ENCODE assay signal across 18 cellular contexts in the genomic region with DNA sequence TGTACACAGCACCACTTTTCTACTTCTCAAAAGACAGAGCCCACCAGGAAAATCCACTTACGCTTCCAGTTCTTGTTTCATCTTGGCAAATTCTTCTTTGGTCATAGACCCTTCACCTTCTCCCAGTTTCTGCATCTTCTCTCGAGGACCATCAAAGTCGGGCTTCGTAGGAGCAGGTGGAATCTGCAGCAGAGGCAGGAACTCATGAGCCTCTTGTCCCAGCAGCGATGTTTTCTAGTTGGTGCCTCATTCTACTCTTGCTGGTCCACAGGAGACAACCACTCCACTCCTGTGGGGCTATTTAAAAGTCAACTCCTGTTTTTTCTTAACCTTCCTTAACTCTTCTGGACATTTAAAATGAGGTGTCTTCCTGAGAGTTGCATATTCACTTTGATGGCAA. TPM values are rescaled to one million over a fixed set of nuclear protein-coding genes. Genes with fewer than 3 reads are reported as not detected.
DNase-seq lines count a peak whose midpoint lies in the region; ATAC-seq lines count a peak whose summit lies in the region.
"Had no signal": no experiment of that assay in that cellular context is flagged by ENCODE, and none has a peak within 500 bp of the region (broad histone marks: within the 10 kb centered on the region; RNA-seq: fewer than 3 reads in every experiment).

No MANE protein-coding gene starts in this region.

- H4K12ac ChIP-seq in trophoblast cell (ENCODE audit: low read depth, low read length), result no peak overlapping the region

- no CpG with 5 or more reads among the region's 5 CpGs for WGBS in trophoblast cell (ENCODE audit: extremely low coverage, insufficient coverage, insufficient read length)

- H3K9ac ChIP-seq in trophoblast cell (ENCODE audit: low read length), result no peak overlapping the region

- no peak overlapping the region for H2BK5ac ChIP-seq in trophoblast cell (ENCODE audit: low read depth, low read length, poor library complexity)

- no peak overlapping the region for H3K18ac ChIP-seq in trophoblast cell (ENCODE audit: low read length)

- H3K36me3 Mint-ChIP-seq in activated CD8-positive, alpha-beta memory T cell treated with anti-CD3 and anti-CD28 coated beads, Interleukin-2, amount 10 ng/mL, durations not matched to agents 7 days and 5 days, result peaks cover 85% of the 10 kb centered on the region
- peaks cover 4 to 82% (median 33%) of the 10 kb centered on the region in 3 donors for H3K36me3 Mint-ChIP-seq in CD8-positive, alpha-beta memory T cell
- peaks cover 91% of the 10 kb centered on the region for H3K36me3 Mint-ChIP-seq in activated T-helper 2 cell treated with anti-CD3 and anti-CD28 coated beads, Interferon-gamma antibody, Interleukin-2, Interleukin-4, amounts not matched to agents 10 μg/mL and 5 μg/mL and 100 μg/mL, durations not matched to agents 14 hours and 24 hours and 36 hours (ENCODE audit: low read depth)

- no peaks in the 10 kb centered on the region for H3K79me1 ChIP-seq in trophoblast cell (ENCODE audit: low read length)

- H3K4me3 ChIP-seq in CD8-positive, alpha-beta memory T cell (ENCODE audit: low read length), result no peak overlapping the region
- H3K4me3 ChIP-seq in trophoblast cell (ENCODE audit: low read depth, low read length) (no peak overlapping the region), HAP-1 (no peak overlapping the region)
- H3K4me3 ChIP-seq: GM12878 had no signal

- H2AFZ ChIP-seq in trophoblast cell (ENCODE audit: insufficient read depth, low read length, poor library complexity), result no peak overlapping the region

- H4K8ac ChIP-seq in trophoblast cell (ENCODE audit: low read depth, low read length), result no peak overlapping the region

- CTCF ChIA-PET in activated CD8-positive, alpha-beta memory T cell treated with anti-CD3 and anti-CD28 coated beads, Interleukin-2, amount 10 ng/mL, durations not matched to agents 7 days and 5 days (lab: Charles Lee), result interaction anchor here (0.7 to 5.7 kb wide), 3 partner anchors 14 to 43 kb away, joined by 3 to 53 read pairs (median 11); partner anchors contain the start of genes MGME1 and SNX5
- CTCF ChIA-PET in CD8-positive, alpha-beta memory T cell (lab: Charles Lee), result interaction anchor here (1.5 kb wide), 1 partner anchor 271 kb away, joined by 5 read pairs; the partner anchor contains the start of gene RRBP1

- intact Hi-C loops in activated T-helper 2 cell treated with anti-CD3 and anti-CD28 coated beads, Interferon-gamma antibody, Interleukin-2, Interleukin-4, amounts not matched to agents 10 μg/mL and 5 μg/mL and 100 μg/mL, durations not matched to agents 14 hours and 24 hours and 36 hours (cut with micrococcal nuclease), result no loop called here

- no peaks in the 10 kb centered on the region for H3K27me3 Mint-ChIP-seq in activated CD8-positive, alpha-beta memory T cell treated with anti-CD3 and anti-CD28 coated beads, Interleukin-2, amount 10 ng/mL, durations not matched to agents 7 days and 5 days
- no peaks in the 10 kb centered on the region for H3K27me3 Mint-ChIP-seq in CD8-positive, alpha-beta memory T cell
- H3K27me3 Mint-ChIP-seq in activated T-helper 2 cell treated with anti-CD3 and anti-CD28 coated beads, Interferon-gamma antibody, Interleukin-2, Interleukin-4, amounts not matched to agents 10 μg/mL and 5 μg/mL and 100 μg/mL, durations not matched to agents 14 hours and 24 hours and 36 hours (ENCODE audit: low read depth), result no peaks in the 10 kb centered on the region

- no peak overlapping the region for H3K27ac ChIP-seq in CD8-positive, alpha-beta memory T cell (ENCODE audit: low read depth, low read length)
- no peak overlapping the region for H3K27ac ChIP-seq in trophoblast cell (ENCODE audit: low read depth, low read length)
- H3K27ac ChIP-seq: C4-2B had no signal

- in situ Hi-C loops in HAP-1 (cut with MboI; ENCODE audit: low sequenced_read_pairs), result no loop called here

- H3K23ac ChIP-seq in trophoblast cell (ENCODE audit: low read length), result no peak overlapping the region

- H3K9me3 Mint-ChIP-seq in activated CD8-positive, alpha-beta memory T cell treated with anti-CD3 and anti-CD28 coated beads, Interleukin-2, amount 10 ng/mL, durations not matched to agents 7 days and 5 days (ENCODE audit: low read depth), result no peaks in the 10 kb centered on the region
- no peaks in the 10 kb centered on the region for H3K9me3 Mint-ChIP-seq in CD8-positive, alpha-beta memory T cell
- H3K9me3 Mint-ChIP-seq in activated T-helper 2 cell treated with anti-CD3 and anti-CD28 coated beads, Interferon-gamma antibody, Interleukin-2, Interleukin-4, amounts not matched to agents 10 μg/mL and 5 μg/mL and 100 μg/mL, durations not matched to agents 14 hours and 24 hours and 36 hours, result no peaks in the 10 kb centered on the region

- no peak for DNase-seq in activated CD8-positive, alpha-beta memory T cell treated with anti-CD3 and anti-CD28 coated beads, Interleukin-2, amount 10 ng/mL, durations not matched to agents 7 days and 5 days
- no peak for DNase-seq in activated CD8-positive, alpha-beta memory T cell treated with anti-CD3 and anti-CD28 coated beads, Interleukin-2, amount 50 U/mL, for 48 hours
- DNase-seq in CD8-positive, alpha-beta memory T cell, result no peak
- DNase-seq in activated T-helper 2 cell treated with anti-CD3 and anti-CD28 coated beads, Interferon-gamma antibody, Interleukin-2, Interleukin-4, amounts not matched to agents 10 μg/mL and 5 μg/mL and 100 μg/mL, durations not matched to agents 14 hours and 24 hours and 36 hours (ENCODE audit: low spot score), result no peak
- DNase-seq in trophoblast cell (no peak), DMS79 (lab: John Stamatoyannopoulos, UW) (no peak), HAP-1 (ENCODE audit: low spot score in 2 of 2) (no peak), hippocampal formation (lab: John Stamatoyannopoulos, UW) (no peak)
- DNase-seq: 8988T, COR-L47, KBM-7, NCI-H1092 treated with DMSO at 0.1 percent for 48 hours, NCI-H1694, NCI-H2107, NCI-H226, NCI-H526 had no signal

- POLR2A ChIA-PET in CD8-positive, alpha-beta memory T cell (lab: Charles Lee), result no interaction called here

- no peaks in the 10 kb centered on the region for H3K27me3 ChIP-seq in CD8-positive, alpha-beta memory T cell (ENCODE audit: insufficient read depth, low read length, poor library complexity, severe bottlenecking)
- H3K27me3 ChIP-seq in trophoblast cell (ENCODE audit: insufficient read depth, low read length), result no peaks in the 10 kb centered on the region
- H3K27me3 ChIP-seq in HAP-1 (ENCODE audit: low read depth), result no peaks in the 10 kb centered on the region

- peaks cover 15% of the 10 kb centered on the region for H3K79me2 ChIP-seq in trophoblast cell (ENCODE audit: control insufficient read depth, insufficient read depth, low read length, poor library complexity)

- peak overlapping the region; percentile 42 for H3K4ac ChIP-seq in trophoblast cell (ENCODE audit: low read depth, low read length)

- H3K4me1 ChIP-seq in CD8-positive, alpha-beta memory T cell (ENCODE audit: insufficient read depth, low read length), result peaks cover 14% of the 10 kb centered on the region
- H3K4me1 ChIP-seq in trophoblast cell (ENCODE audit: control insufficient read depth in 1 of 2, insufficient read depth in 2 of 2, low read length in 2 of 2) (no peaks in the 10 kb centered on the region), HAP-1 (peaks cover 6% of the 10 kb centered on the region)

- H3K14ac ChIP-seq in trophoblast cell (ENCODE audit: low read length), result no peak overlapping the region

- no peak overlapping the region for H3K4me2 ChIP-seq in trophoblast cell (ENCODE audit: low read length)

- ATAC-seq in activated CD8-positive, alpha-beta memory T cell treated with anti-CD3 and anti-CD28 coated beads, Interleukin-2, amount 10 ng/mL, durations not matched to agents 7 days and 5 days, result no peak
- ATAC-seq: GM12878 had no signal

- peaks cover 59% of the 10 kb centered on the region for H3K4me1 Mint-ChIP-seq in activated CD8-positive, alpha-beta memory T cell treated with anti-CD3 and anti-CD28 coated beads, Interleukin-2, amount 10 ng/mL, durations not matched to agents 7 days and 5 days
- peaks cover 35 to 46% (median 42%) of the 10 kb centered on the region in 3 donors for H3K4me1 Mint-ChIP-seq in CD8-positive, alpha-beta memory T cell
- H3K4me1 Mint-ChIP-seq in activated T-helper 2 cell treated with anti-CD3 and anti-CD28 coated beads, Interferon-gamma antibody, Interleukin-2, Interleukin-4, amounts not matched to agents 10 μg/mL and 5 μg/mL and 100 μg/mL, durations not matched to agents 14 hours and 24 hours and 36 hours (ENCODE audit: low read depth), result peaks cover 52% of the 10 kb centered on the region

- no peak overlapping the region for H2BK12ac ChIP-seq in trophoblast cell (ENCODE audit: low read length)

- H3K36me3 ChIP-seq in CD8-positive, alpha-beta memory T cell (ENCODE audit: insufficient read depth, low read length), result peaks cover 67% of the 10 kb centered on the region
- H3K36me3 ChIP-seq in trophoblast cell (ENCODE audit: control insufficient read depth in 1 of 2, insufficient read depth in 2 of 2, low read length in 2 of 2) (peaks cover 19 to 53% of the 10 kb centered on the region in 2 experiments), HAP-1 (replicated peaks) (peaks cover 84% of the 10 kb centered on the region)

- H2BK120ac ChIP-seq in trophoblast cell (ENCODE audit: insufficient read depth, low read length, poor library complexity), result no peak overlapping the region

- peak overlapping the region; percentile 55 for H3K27ac Mint-ChIP-seq in activated CD8-positive, alpha-beta memory T cell treated with anti-CD3 and anti-CD28 coated beads, Interleukin-2, amount 10 ng/mL, durations not matched to agents 7 days and 5 days
- peak overlapping the region in 5 of 8 donors; percentile 10 to 73 (median 45) for H3K27ac Mint-ChIP-seq in CD8-positive, alpha-beta memory T cell
- H3K27ac Mint-ChIP-seq in activated T-helper 2 cell treated with anti-CD3 and anti-CD28 coated beads, Interferon-gamma antibody, Interleukin-2, Interleukin-4, amounts not matched to agents 10 μg/mL and 5 μg/mL and 100 μg/mL, durations not matched to agents 14 hours and 24 hours and 36 hours, result peak overlapping the region; percentile 51

- H3K9me3 ChIP-seq in CD8-positive, alpha-beta memory T cell (ENCODE audit: low read length), result no peaks in the 10 kb centered on the region
- H3K9me3 ChIP-seq in trophoblast cell (ENCODE audit: insufficient read depth, low read depth, low read length), result no peaks in the 10 kb centered on the region
- H3K9me3 ChIP-seq in HAP-1, result no peaks in the 10 kb centered on the region

- H4K91ac ChIP-seq in trophoblast cell (ENCODE audit: low read depth, low read length), result no peak overlapping the region

- H2AK5ac ChIP-seq in trophoblast cell (ENCODE audit: low read length), result no peak overlapping the region

- no peak overlapping the region for H3K4me3 Mint-ChIP-seq in activated CD8-positive, alpha-beta memory T cell treated with anti-CD3 and anti-CD28 coated beads, Interleukin-2, amount 10 ng/mL, durations not matched to agents 7 days and 5 days
- H3K4me3 Mint-ChIP-seq in CD8-positive, alpha-beta memory T cell, result no peak overlapping the region
- no peak overlapping the region for H3K4me3 Mint-ChIP-seq in activated T-helper 2 cell treated with anti-CD3 and anti-CD28 coated beads, Interferon-gamma antibody, Interleukin-2, Interleukin-4, amounts not matched to agents 10 μg/mL and 5 μg/mL and 100 μg/mL, durations not matched to agents 14 hours and 24 hours and 36 hours (ENCODE audit: low read depth)

RNA-seq across cellular contexts. Expression of gene SNX5, which starts 14.7 kb away (rescaled TPM):
- total RNA-seq in activated CD8-positive, alpha-beta memory T cell treated with anti-CD3 and anti-CD28 coated beads, Interleukin-2, amount 10 ng/mL, durations not matched to agents 7 days and 5 days, result 100 to 1,000 TPM; 178 to 192 TPM
- 100 to 1,000 TPM; 174 to 191 TPM for total RNA-seq in CD8-positive, alpha-beta memory T cell
- 89.0 TPM for polyA plus RNA-seq in CD8-positive, alpha-beta memory T cell
- total RNA-seq in activated T-helper 2 cell treated with anti-CD3 and anti-CD28 coated beads, Interferon-gamma antibody, Interleukin-2, Interleukin-4, amounts not matched to agents 10 μg/mL and 5 μg/mL and 100 μg/mL, durations not matched to agents 14 hours and 24 hours and 36 hours, result 225 and 231 TPM in 2 replicates
- polyA plus RNA-seq in trophoblast cell (2013), result 333 and 360 TPM in 2 replicates

RNA-seq across cellular contexts. Expression of gene MGME1, which starts 14.9 kb away (rescaled TPM):
- total RNA-seq in activated CD8-positive, alpha-beta memory T cell treated with anti-CD3 and anti-CD28 coated beads, Interleukin-2, amount 10 ng/mL, durations not matched to agents 7 days and 5 days, result 10 to 100 TPM; 46.6 to 50.7 TPM
- 10 to 100 TPM; 29.2 to 31.8 TPM for total RNA-seq in CD8-positive, alpha-beta memory T cell
- 11.9 TPM for polyA plus RNA-seq in CD8-positive, alpha-beta memory T cell
- total RNA-seq in activated T-helper 2 cell treated with anti-CD3 and anti-CD28 coated beads, Interferon-gamma antibody, Interleukin-2, Interleukin-4, amounts not matched to agents 10 μg/mL and 5 μg/mL and 100 μg/mL, durations not matched to agents 14 hours and 24 hours and 36 hours, result 30.0 and 33.0 TPM in 2 replicates
- 20.7 and 21.8 TPM in 2 replicates for polyA plus RNA-seq in trophoblast cell (2013)
